8 cellular contexts compared by ENCODE assay signal in the genomic region with DNA sequence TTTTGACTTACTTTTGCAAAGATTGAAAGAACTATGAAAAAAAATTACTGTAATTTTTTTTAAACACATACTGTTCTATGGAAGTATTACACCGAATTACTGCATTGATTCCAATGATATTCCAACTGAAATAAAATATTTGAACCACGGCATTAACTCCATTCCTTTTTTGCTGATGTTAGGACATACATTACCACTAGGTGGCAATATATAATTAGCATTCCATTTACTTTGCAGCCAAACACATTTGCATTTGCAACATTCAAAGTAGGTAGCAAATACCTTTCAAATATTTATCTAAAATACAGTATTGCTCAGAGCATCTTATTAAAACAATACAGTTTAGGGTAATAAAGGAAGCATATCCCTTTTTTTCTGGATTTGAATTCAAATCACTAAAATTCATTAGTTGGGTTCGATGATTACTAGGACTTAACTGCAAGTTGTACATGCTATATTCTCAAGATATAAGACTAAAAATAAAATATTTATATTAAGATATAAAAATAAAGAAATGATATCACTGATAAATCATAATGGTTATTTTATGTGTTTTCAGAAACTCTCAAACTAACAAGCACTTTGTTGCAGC. TPM values are rescaled to one million over a fixed set of nuclear protein-coding genes. Genes with fewer than 3 reads are reported as not detected.
DNase-seq lines count a peak whose midpoint lies in the region; TF ChIP-seq lines count a peak whose summit lies in the region.

No MANE protein-coding gene starts in this region.

- H3K36me3 ChIP-seq in DOHH2 (ENCODE audit: control insufficient read depth, low read length) (peaks cover 12% of the 10 kb centered on the region), osteoblast (ENCODE audit: insufficient read depth, low read length) (no peaks in the 10 kb centered on the region)

- H3F3A ChIP-seq in DOHH2 (ENCODE audit: control insufficient read depth, insufficient read depth), result no peaks in the 10 kb centered on the region

- H2AFZ ChIP-seq in osteoblast (ENCODE audit: low read length), result no peak overlapping the region

- H3K9me3 ChIP-seq in DOHH2 (ENCODE audit: control insufficient read depth, insufficient read depth, low read length) (no peaks in the 10 kb centered on the region; the same call in 1 of the 2 replicates), osteoblast (ENCODE audit: low read depth, low read length) (no peaks in the 10 kb centered on the region)

- no peaks in the 10 kb centered on the region for H3K27me3 ChIP-seq in DOHH2 (ENCODE audit: control insufficient read depth, low read length)
- H3K27me3 ChIP-seq in osteoblast (ENCODE audit: insufficient read depth, low read length), result no peaks in the 10 kb centered on the region

- H3K9me2 ChIP-seq in DOHH2 (replicated peaks; ENCODE audit: control insufficient read depth, low read length), result no peaks in the 10 kb centered on the region

- H3K4me1 ChIP-seq in DOHH2 (ENCODE audit: control insufficient read depth, low read length) (no peaks in the 10 kb centered on the region), osteoblast (ENCODE audit: insufficient read depth, low read length) (no peaks in the 10 kb centered on the region)

- H3K79me2 ChIP-seq in DOHH2 (ENCODE audit: control insufficient read depth, low read length) (peaks cover 5% of the 10 kb centered on the region; the same call in 1 of the 2 replicates), osteoblast (ENCODE audit: insufficient read depth, low read length) (peaks cover 3% of the 10 kb centered on the region)

- DNase-seq in H4 (ENCODE audit: low spot score), result peak; percentile 16
- peak; percentile 14 for DNase-seq in NCI-H345 treated with DMSO at 0.1 percent for 48 hours (lab: John Stamatoyannopoulos, UW; ENCODE audit: unreplicated experiment)
- peak; percentile 39 for DNase-seq in dermis blood vessel endothelial cell
- peak; percentile 45 for DNase-seq in osteoblast (ENCODE audit: insufficient read length, low spot score, missing footprints)
- DNase-seq in activated gamma-delta T cell treated with Interleukin-2 at 50 U/mL for 16 hours, result no peak
- DNase-seq in 8988T, result no peak
- DNase-seq in Ammon's horn (ENCODE audit: low spot score), result no peak

- no peaks in the 10 kb centered on the region for H4K20me1 ChIP-seq in DOHH2 (ENCODE audit: control insufficient read depth, insufficient read depth, low read depth, low read length)
- H4K20me1 ChIP-seq in osteoblast (ENCODE audit: insufficient read depth, low read length), result no peaks in the 10 kb centered on the region

- TF ChIP-seq CTCF in DOHH2 (IDR thresholded peaks at IDR 0.05; ENCODE audit: low read depth, low read length, poor library complexity, severe bottlenecking) (peak; percentile 69), osteoblast (IDR thresholded peaks at IDR 0.05; ENCODE audit: extremely low read depth, low read depth, low read length) (peak; percentile 73)

- H3K4me3 ChIP-seq in DOHH2 (ENCODE audit: low read length), result no peak overlapping the region
- H3K4me3 ChIP-seq in osteoblast (ENCODE audit: insufficient read depth, low read length), result no peak overlapping the region

- no peak overlapping the region for H3K27ac ChIP-seq in DOHH2 (ENCODE audit: low read depth, low read length)
- no peak overlapping the region for H3K27ac ChIP-seq in osteoblast (ENCODE audit: low read depth, low read length)

- H3K4me2 ChIP-seq in DOHH2 (ENCODE audit: low read length), result no peak overlapping the region
- no peak overlapping the region for H3K4me2 ChIP-seq in osteoblast (ENCODE audit: insufficient read depth, low read length)

RNA-seq across cellular contexts. Expression of a gene that starts 31.3 kb away (rescaled TPM):
- 42.6 and 46.5 TPM in 2 replicates for total RNA-seq in H4 (2014; rRNA removed; shearing (Covaris generic))
- 20.6 and 33.3 TPM in 2 replicates for total RNA-seq in dermis blood vessel endothelial cell
- 35.8 and 40.7 TPM in 2 replicates for total RNA-seq in osteoblast

Comparison
In these comparisons a context has a peak if more than half of its experiments do, and no peak if none do; other contexts are left out.
1. DNase-seq: peak in H4 (single experiment), NCI-H345 treated with DMSO at 0.1 percent for 48 hours (single experiment), dermis blood vessel endothelial cell (single experiment) and osteoblast (single experiment); none in activated gamma-delta T cell treated with Interleukin-2 at 50 U/mL for 16 hours (single experiment), 8988T (single experiment) and Ammon's horn (single experiment).